ENCODE assay signal across 8 cellular contexts in the genomic region with DNA sequence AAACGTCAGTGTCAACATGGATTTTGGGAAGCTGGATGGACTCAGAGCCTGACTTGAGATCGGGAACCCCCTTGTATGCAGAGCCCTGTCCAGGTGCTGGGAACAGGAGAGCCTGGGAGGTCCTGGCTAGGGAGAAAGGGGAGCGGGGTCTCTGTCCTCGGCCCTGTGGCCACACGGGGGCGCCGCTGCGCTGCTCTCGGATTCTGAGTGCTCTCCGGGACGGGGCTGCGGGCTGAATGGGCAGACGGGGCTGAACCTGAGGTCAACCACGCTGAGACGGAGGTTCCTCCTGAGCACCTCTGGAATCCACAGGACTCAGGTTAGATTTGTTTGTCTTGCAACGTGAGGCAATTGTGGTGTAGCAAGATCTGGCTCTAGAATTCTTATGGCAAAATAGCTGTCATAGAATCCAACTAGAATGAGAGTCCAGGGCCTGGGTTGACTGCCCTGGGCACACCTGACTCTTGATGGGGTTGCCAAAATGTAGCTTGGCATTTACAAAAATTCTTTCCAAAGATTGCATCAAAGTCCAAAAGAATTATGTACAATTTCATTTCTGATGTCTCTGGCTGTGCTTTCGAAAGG. TPM values are rescaled to one million over a fixed set of nuclear protein-coding genes. Genes with fewer than 3 reads are reported as not detected.
DNase-seq lines count a peak whose midpoint lies in the region; ATAC-seq and TF ChIP-seq lines count a peak whose summit lies in the region.

No MANE protein-coding gene starts in this region.

- no peaks in the 10 kb centered on the region for H3K9me2 ChIP-seq in PC-3 (replicated peaks; ENCODE audit: low read length)

- intact Hi-C loops in PC-3 (cut with micrococcal nuclease): loop anchor here (10.0 kb wide), 1 partner anchor 332 kb away; no protein-coding TSS in a partner anchor
- intact Hi-C loops in heart left ventricle (cut with DNase I): loop anchor here in 7 of 10 donors (1.0 to 10.0 kb wide), 5 partner anchors 50 to 312 kb away; no protein-coding TSS in a partner anchor

- no peak overlapping the region for H3K27ac ChIP-seq in PC-3 (ENCODE audit: low read length)
- no peak overlapping the region for H3K27ac ChIP-seq in heart left ventricle

- no peak for TF ChIP-seq POLR2A in heart left ventricle (IDR thresholded peaks at IDR 0.05)

- DNase-seq in NCI-H2081 (lab: John Stamatoyannopoulos, UW): peak; percentile 28 to 41
- no peak for DNase-seq in NCI-H2081 treated with DMSO at 0.1 percent for 48 hours (lab: John Stamatoyannopoulos, UW)
- peak; percentile 43 for DNase-seq in PC-3
- DNase-seq in activated T-helper 1 cell treated with Interleukin-2 at 50 U/mL for 16 hours (ENCODE audit: low read depth): peak; percentile 69
- peak in 4 of 5 donors; percentile 54 to 91 (median 66) for DNase-seq in heart left ventricle
- peak; percentile 61 to 65 for DNase-seq in stimulated activated CD4-positive, alpha-beta T cell treated with anti-CD3 and anti-CD28 coated beads, Interleukin-1b, Interleukin-23, amount 100 ng/mL, for 1 hour (ENCODE audit: low read depth in 2 of 2)
- no peak for DNase-seq in ureter (ENCODE audit: low spot score)
- DNase-seq in SK-N-DZ (ENCODE audit: low spot score): no peak

- no peaks in the 10 kb centered on the region for H3F3A ChIP-seq in PC-3 (ENCODE audit: low read length, unreplicated experiment)

- H3K9ac ChIP-seq in PC-3 (ENCODE audit: low read length): no peak overlapping the region

- H3K27me3 ChIP-seq in PC-3 (ENCODE audit: low read length): peaks cover 8% of the 10 kb centered on the region
- H3K27me3 ChIP-seq in heart left ventricle: peaks cover 0 to 20% (median 5%) of the 10 kb centered on the region in 9 donors

- H3K4me3 ChIP-seq in PC-3 (ENCODE audit: low read length): no peak overlapping the region
- H3K4me3 ChIP-seq in heart left ventricle: no peak overlapping the region

- ATAC-seq in PC-3 (peak; percentile 38; the same call in 1 of the 2 replicates), heart left ventricle (peak in 3 of 4 donors; percentile 66 to 75 (median 71))

- 8 to 44% (median 28%) methylated on average over 7 to 17 of the region's 17 CpGs for WGBS in heart left ventricle, 4 donors

- H4K20me1 ChIP-seq in PC-3 (ENCODE audit: low read length): no peaks in the 10 kb centered on the region

- no TSS peak for BruUV-seq in PC-3 (replicated peaks; lab: Mats Ljungman, UMichigan)

- H3K36me3 ChIP-seq in PC-3 (ENCODE audit: low read depth, low read length) (no peaks in the 10 kb centered on the region), heart left ventricle (no peaks in the 10 kb centered on the region)

- CTCF ChIA-PET in PC-3 (lab: Charles Lee): no interaction called here

- H3K9me3 ChIP-seq in PC-3 (ENCODE audit: low read length) (no peaks in the 10 kb centered on the region), heart left ventricle (no peaks in the 10 kb centered on the region)

- no peaks in the 10 kb centered on the region for H3K79me2 ChIP-seq in PC-3 (ENCODE audit: low read length)

- peak; percentile 59 for TF ChIP-seq CTCF in PC-3 (conservative IDR thresholded peaks at IDR 0.05; ENCODE audit: low read depth, low read length)
- peak; percentile 25 to 88 (median 68) for TF ChIP-seq CTCF in heart left ventricle (IDR thresholded peaks at IDR 0.05)

- no peak overlapping the region for H3K4me2 ChIP-seq in PC-3 (ENCODE audit: low read length)

- no peak overlapping the region for H2AFZ ChIP-seq in PC-3 (ENCODE audit: low read length)

- POLR2A ChIA-PET in PC-3 (lab: Charles Lee; ENCODE audit: unreplicated experiment): no interaction called here

- H3K4me1 ChIP-seq in PC-3 (ENCODE audit: insufficient read depth, low read length): no peaks in the 10 kb centered on the region
- peaks cover 0 to 3% (median 0%) of the 10 kb centered on the region in 12 donors for H3K4me1 ChIP-seq in heart left ventricle

RNA-seq across cellular contexts. Expression of a gene that starts 20.6 kb away (rescaled TPM):
- total RNA-seq in PC-3 (2014; rRNA removed) (9.8 and 16.1 TPM in 2 replicates), heart left ventricle (100 to 1,000 TPM in 1 of 9 donors, 10 to 100 TPM in 8; 23.1 to 228 (median 34.7) TPM), ureter (51.6 TPM)
- 10 to 100 TPM; 44.2 to 44.6 TPM for polyA plus RNA-seq in heart left ventricle
- not detected in 2 replicates for polyA plus RNA-seq in SK-N-DZ (2014; cell fraction: cytosol; rRNA removed)
- not detected in 2 replicates for polyA plus RNA-seq in SK-N-DZ (2014; cell fraction: nucleus; rRNA removed)

RNA-seq across cellular contexts. Expression of a gene that starts 21.7 kb away (rescaled TPM):
- total RNA-seq in PC-3 (2014; rRNA removed): not detected in 2 replicates
- total RNA-seq in heart left ventricle: 10 to 100 TPM in 1 of 9 donors, 1 to 10 TPM in 1, under 1 TPM in 1, not detected in 6; 0.75 to 18.1 (median 4.8) TPM
- under 1 TPM in 1 of 2 donors, not detected in 1; 0.06 TPM for polyA plus RNA-seq in heart left ventricle
- 3.0 TPM for total RNA-seq in ureter
- not detected in 2 replicates for polyA plus RNA-seq in SK-N-DZ (2014; cell fraction: cytosol; rRNA removed)
- polyA plus RNA-seq in SK-N-DZ (2014; cell fraction: nucleus; rRNA removed): not detected in 2 replicates

RNA-seq across cellular contexts. Expression of a gene that starts 45.7 kb away (rescaled TPM):
- total RNA-seq in PC-3 (2014; rRNA removed) (not detected in 2 replicates), heart left ventricle (1 to 10 TPM in 8 of 9 donors, under 1 TPM in 1; 0.50 to 7.4 (median 2.7) TPM), ureter (not detected)
- polyA plus RNA-seq in heart left ventricle: 1 to 10 TPM in 1 of 2 donors, under 1 TPM in 1; 0.19 to 2.9 TPM
- not detected in 2 replicates for polyA plus RNA-seq in SK-N-DZ (2014; cell fraction: cytosol; rRNA removed)
- not detected in 2 replicates for polyA plus RNA-seq in SK-N-DZ (2014; cell fraction: nucleus; rRNA removed)

Comparison
In these comparisons a context has a peak if more than half of its experiments do, and no peak if none do; other contexts are left out.
1. DNase-seq: peak in NCI-H2081 (2 of 2), PC-3 (single experiment), activated T-helper 1 cell treated with Interleukin-2 at 50 U/mL for 16 hours (single experiment), heart left ventricle (4 of 5) and stimulated activated CD4-positive, alpha-beta T cell treated with anti-CD3 and anti-CD28 coated beads, Interleukin-1b, Interleukin-23, amount 100 ng/mL, for 1 hour (2 of 2); none in NCI-H2081 treated with DMSO at 0.1 percent for 48 hours (single experiment), ureter (single experiment) and SK-N-DZ (single experiment).